ENCODE assay signal across 8 cellular contexts in the genomic region with DNA sequence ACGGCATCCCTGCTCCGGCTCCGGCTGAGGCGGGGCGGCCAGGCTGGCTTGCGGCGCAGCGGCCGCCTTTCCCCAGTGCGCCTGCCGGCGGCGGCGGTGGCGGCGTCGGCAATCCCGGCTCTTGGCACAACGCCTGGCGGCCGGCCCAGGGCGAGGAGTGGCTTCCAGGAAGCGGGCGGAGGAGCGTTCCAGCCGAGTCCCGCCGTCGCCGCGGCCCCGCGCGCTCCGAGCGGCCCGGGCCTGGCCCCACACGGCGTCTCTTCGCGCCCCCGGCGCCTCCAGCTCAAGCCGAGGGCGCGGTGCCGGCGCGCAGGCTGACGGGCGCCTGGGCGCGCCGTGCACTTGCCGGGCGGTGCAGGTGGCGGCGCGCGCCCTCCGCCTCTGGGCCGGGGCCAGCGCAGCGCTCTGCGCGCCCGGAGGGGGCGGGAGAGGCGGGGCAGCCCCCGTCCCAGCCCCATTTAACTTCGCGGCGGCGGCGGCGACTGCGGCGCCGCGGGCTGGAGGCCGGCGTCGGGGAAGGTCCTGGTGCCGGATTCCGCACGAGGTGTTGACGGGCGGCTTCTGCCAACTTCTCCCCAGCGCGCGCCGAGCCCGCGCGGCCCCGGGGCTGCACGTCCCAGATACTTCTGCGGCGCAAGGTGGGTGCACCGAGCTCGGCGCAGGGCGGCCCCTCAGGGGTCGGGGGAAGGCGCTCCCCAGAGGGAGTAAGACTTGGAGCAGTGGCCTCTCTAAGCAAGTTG. TPM values are rescaled to one million over a fixed set of nuclear protein-coding genes. Genes with fewer than 3 reads are reported as not detected.
DNase-seq lines count a peak whose midpoint lies in the region; ATAC-seq, FAIRE-seq and TF ChIP-seq lines count a peak whose summit lies in the region.

A gene with protein sequence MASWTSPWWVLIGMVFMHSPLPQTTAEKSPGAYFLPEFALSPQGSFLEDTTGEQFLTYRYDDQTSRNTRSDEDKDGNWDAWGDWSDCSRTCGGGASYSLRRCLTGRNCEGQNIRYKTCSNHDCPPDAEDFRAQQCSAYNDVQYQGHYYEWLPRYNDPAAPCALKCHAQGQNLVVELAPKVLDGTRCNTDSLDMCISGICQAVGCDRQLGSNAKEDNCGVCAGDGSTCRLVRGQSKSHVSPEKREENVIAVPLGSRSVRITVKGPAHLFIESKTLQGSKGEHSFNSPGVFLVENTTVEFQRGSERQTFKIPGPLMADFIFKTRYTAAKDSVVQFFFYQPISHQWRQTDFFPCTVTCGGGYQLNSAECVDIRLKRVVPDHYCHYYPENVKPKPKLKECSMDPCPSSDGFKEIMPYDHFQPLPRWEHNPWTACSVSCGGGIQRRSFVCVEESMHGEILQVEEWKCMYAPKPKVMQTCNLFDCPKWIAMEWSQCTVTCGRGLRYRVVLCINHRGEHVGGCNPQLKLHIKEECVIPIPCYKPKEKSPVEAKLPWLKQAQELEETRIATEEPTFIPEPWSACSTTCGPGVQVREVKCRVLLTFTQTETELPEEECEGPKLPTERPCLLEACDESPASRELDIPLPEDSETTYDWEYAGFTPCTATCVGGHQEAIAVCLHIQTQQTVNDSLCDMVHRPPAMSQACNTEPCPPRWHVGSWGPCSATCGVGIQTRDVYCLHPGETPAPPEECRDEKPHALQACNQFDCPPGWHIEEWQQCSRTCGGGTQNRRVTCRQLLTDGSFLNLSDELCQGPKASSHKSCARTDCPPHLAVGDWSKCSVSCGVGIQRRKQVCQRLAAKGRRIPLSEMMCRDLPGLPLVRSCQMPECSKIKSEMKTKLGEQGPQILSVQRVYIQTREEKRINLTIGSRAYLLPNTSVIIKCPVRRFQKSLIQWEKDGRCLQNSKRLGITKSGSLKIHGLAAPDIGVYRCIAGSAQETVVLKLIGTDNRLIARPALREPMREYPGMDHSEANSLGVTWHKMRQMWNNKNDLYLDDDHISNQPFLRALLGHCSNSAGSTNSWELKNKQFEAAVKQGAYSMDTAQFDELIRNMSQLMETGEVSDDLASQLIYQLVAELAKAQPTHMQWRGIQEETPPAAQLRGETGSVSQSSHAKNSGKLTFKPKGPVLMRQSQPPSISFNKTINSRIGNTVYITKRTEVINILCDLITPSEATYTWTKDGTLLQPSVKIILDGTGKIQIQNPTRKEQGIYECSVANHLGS (N-terminal part only) (plus strand): TSS at position 485 of the 740 bp plus-strand sequence. CDS start 1,639 bp downstream, outside the sequence.

- H3K27me3 Mint-ChIP-seq in activated CD4-positive, alpha-beta memory T cell treated with anti-CD3 and anti-CD28 coated beads, Interleukin-2, amount 10 ng/mL, durations not matched to agents 7 days and 5 days = peaks cover 19% of the 10 kb centered on the region

- POLR2A ChIA-PET in activated CD4-positive, alpha-beta memory T cell treated with anti-CD3 and anti-CD28 coated beads, Interleukin-2, amount 10 ng/mL, durations not matched to agents 7 days and 5 days (lab: Charles Lee) = no interaction called here

- H3K9me3 Mint-ChIP-seq in activated CD4-positive, alpha-beta memory T cell treated with anti-CD3 and anti-CD28 coated beads, Interleukin-2, amount 10 ng/mL, durations not matched to agents 7 days and 5 days = no peaks in the 10 kb centered on the region

- no peaks in the 10 kb centered on the region for H3K4me1 ChIP-seq in HUES48 (ENCODE audit: control insufficient read depth, insufficient read depth, low read length)
- peaks cover 11 to 58% (median 47%) of the 10 kb centered on the region in 4 donors for H3K4me1 ChIP-seq in stomach

- no peaks in the 10 kb centered on the region for H3K36me3 Mint-ChIP-seq in activated CD4-positive, alpha-beta memory T cell treated with anti-CD3 and anti-CD28 coated beads, Interleukin-2, amount 10 ng/mL, durations not matched to agents 7 days and 5 days (ENCODE audit: low read depth)

- CTCF ChIA-PET in activated CD4-positive, alpha-beta memory T cell treated with anti-CD3 and anti-CD28 coated beads, Interleukin-2, amount 10 ng/mL, durations not matched to agents 7 days and 5 days (lab: Charles Lee) = no interaction called here

- no peak for DNase-seq in coronary artery (ENCODE audit: low spot score)
- peak; percentile 82 for DNase-seq in kidney tubule cell (ENCODE audit: low spot score)
- DNase-seq in stomach = peak; percentile 81
- no peak for DNase-seq in dedifferentiated amniotic fluid mesenchymal stem cell (ENCODE audit: extremely low spot score)
- no peak for DNase-seq in H54 (ENCODE audit: insufficient read length, low spot score)
- no peak for DNase-seq in activated CD4-positive, alpha-beta memory T cell treated with anti-CD3 and anti-CD28 coated beads, Interleukin-2, amount 10 ng/mL, durations not matched to agents 7 days and 5 days

- H3K27me3 ChIP-seq in HUES48 (ENCODE audit: control insufficient read depth, insufficient read depth, low read length) (peaks cover 43% of the 10 kb centered on the region), stomach (peaks cover 0 to 30% (median 13%) of the 10 kb centered on the region in 3 donors)

- no peak for ATAC-seq in GM21528 (IDR thresholded peaks at IDR 0.05; ENCODE audit: low FRiP score, unreplicated experiment)

- H3K27ac ChIP-seq in HUES48 (ENCODE audit: low read depth, low read length) (no peak within 1 kb of the TSS), coronary artery (peak within 1 kb of the TSS in 1 of 2 donors; percentile 77), stomach (peak within 1 kb of the TSS; percentile 60 to 86 (median 79))

- WGBS in stomach, 5 donors = 0 to 3% (median 1%) methylated on average over 11 to 105 of the region's 105 CpGs

- H3K36me3 ChIP-seq in HUES48 (ENCODE audit: control insufficient read depth, insufficient read depth, low read length) = no peaks in the 10 kb centered on the region
- H3K36me3 ChIP-seq in stomach = no peaks in the 10 kb centered on the region

- H3K4me3 ChIP-seq in HUES48 (ENCODE audit: low read depth, low read length) (peak within 1 kb of the TSS; percentile 64), coronary artery (peak within 1 kb of the TSS; percentile 80), stomach (peak within 1 kb of the TSS; percentile 57 to 67 (median 62))

- H3K27ac Mint-ChIP-seq in activated CD4-positive, alpha-beta memory T cell treated with anti-CD3 and anti-CD28 coated beads, Interleukin-2, amount 10 ng/mL, durations not matched to agents 7 days and 5 days = no peak within 1 kb of the TSS

- TF ChIP-seq POLR2A in stomach (IDR thresholded peaks at IDR 0.05) = no peak
- no peak for TF ChIP-seq POLR2A in H54 (IDR thresholded peaks at IDR 0.05; ENCODE audit: low read depth, low read length)

- no peak for TF ChIP-seq CTCF in coronary artery (IDR thresholded peaks at IDR 0.05)
- TF ChIP-seq CTCF in stomach (IDR thresholded peaks at IDR 0.05) = no peak

- intact Hi-C loops in stomach (cut with DNase I; ENCODE audit: low total_unique reads) = no loop called here

- no peaks in the 10 kb centered on the region for H3K4me1 Mint-ChIP-seq in activated CD4-positive, alpha-beta memory T cell treated with anti-CD3 and anti-CD28 coated beads, Interleukin-2, amount 10 ng/mL, durations not matched to agents 7 days and 5 days

- H3K9me3 ChIP-seq in HUES48 (ENCODE audit: control insufficient read depth, insufficient read depth, low read length) (no peaks in the 10 kb centered on the region), stomach (no peaks in the 10 kb centered on the region)

- TF ChIP-seq EP300 in stomach (IDR thresholded peaks at IDR 0.05) = no peak

- FAIRE-seq in H54 (lab: Jason Lieb, UNC) = no peak

- no peak within 1 kb of the TSS for H3K4me3 Mint-ChIP-seq in activated CD4-positive, alpha-beta memory T cell treated with anti-CD3 and anti-CD28 coated beads, Interleukin-2, amount 10 ng/mL, durations not matched to agents 7 days and 5 days

- no peak within 1 kb of the TSS; the same call in 1 of the 2 replicates for H3K9ac ChIP-seq in HUES48 (ENCODE audit: low read depth, low read length)

RNA-seq across cellular contexts. Expression of the gene that starts here (rescaled TPM):
- 10 to 100 TPM in 2 of 5 donors, 1 to 10 TPM in 3; 4.3 to 54.9 (median 8.0) TPM for total RNA-seq in stomach
- 1 to 10 TPM; 1.1 to 2.6 (median 1.5) TPM for polyA plus RNA-seq in stomach
- not detected for total RNA-seq in activated CD4-positive, alpha-beta memory T cell treated with anti-CD3 and anti-CD28 coated beads, Interleukin-2, amount 10 ng/mL, durations not matched to agents 7 days and 5 days

Comparison
In these comparisons a context has a peak if more than half of its experiments do, and no peak if none do; other contexts are left out.
1. RNA of the gene that starts here (total RNA-seq): 4.3 to 54.9 TPM in stomach; not detected in activated CD4-positive, alpha-beta memory T cell treated with anti-CD3 and anti-CD28 coated beads, Interleukin-2, amount 10 ng/mL, durations not matched to agents 7 days and 5 days; every median in the first group is over 4 times any median in the second.
2. DNase-seq: peak in kidney tubule cell (single experiment) and stomach (single experiment); none in coronary artery (single experiment), dedifferentiated amniotic fluid mesenchymal stem cell (single experiment), H54 (single experiment) and activated CD4-positive, alpha-beta memory T cell treated with anti-CD3 and anti-CD28 coated beads, Interleukin-2, amount 10 ng/mL, durations not matched to agents 7 days and 5 days (single experiment).
3. Peak in every context shown above with its lines, with median percentiles within 50 percentile points of each other: H3K4me3 ChIP-seq.